ENCODE assay signal across 15 cellular contexts in the genomic region with DNA sequence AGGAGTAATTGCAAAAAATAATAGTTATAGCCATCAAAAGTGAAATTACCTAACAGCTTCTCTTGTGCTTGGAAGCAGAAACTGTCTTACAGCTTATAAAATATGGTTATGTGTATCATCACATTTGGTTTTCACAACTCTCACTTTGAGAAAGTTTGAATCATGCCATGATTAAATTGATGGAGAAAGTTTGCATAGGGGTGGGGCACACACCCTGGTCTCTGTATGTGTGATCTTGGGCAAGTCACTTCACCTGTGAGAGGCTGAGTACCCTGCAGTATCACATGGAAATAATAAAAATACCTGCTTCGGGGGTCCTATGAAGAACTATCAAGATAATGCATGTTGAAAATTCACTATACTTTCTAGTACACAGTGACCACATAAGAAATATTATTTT.
A peak's percentile ranks its signal among the peaks of the same experiment; 100 is the strongest.
DNase-seq lines count a peak whose midpoint lies in the region; ATAC-seq lines count a peak whose summit lies in the region.
"Had no signal": no experiment of that assay in that cellular context is flagged by ENCODE, and none has a peak within 500 bp of the region (broad histone marks: within the 10 kb centered on the region; RNA-seq: fewer than 3 reads in every experiment).

No MANE protein-coding gene starts in this region.

- H3K27me3 Mint-ChIP-seq in activated CD4-positive, alpha-beta T cell treated with anti-CD3 and anti-CD28 coated beads for 36 hours = no peaks in the 10 kb centered on the region
- no peaks in the 10 kb centered on the region for H3K27me3 Mint-ChIP-seq in activated T-cell treated with anti-CD3 and anti-CD28 coated beads, Interleukin-2, amount 50 U/mL, for 72 hours (ENCODE audit: low read depth)
- H3K27me3 Mint-ChIP-seq: CD4-positive, alpha-beta memory T cell had no signal

- no peak overlapping the region for H3K4me3 Mint-ChIP-seq in activated CD4-positive, alpha-beta T cell treated with anti-CD3 and anti-CD28 coated beads for 36 hours
- H3K4me3 Mint-ChIP-seq in activated T-cell treated with anti-CD3 and anti-CD28 coated beads, Interleukin-2, amount 50 U/mL, for 72 hours = no peak overlapping the region
- H3K4me3 Mint-ChIP-seq: CD14-positive monocyte; CD4-positive, alpha-beta memory T cell had no signal

- no peak overlapping the region for H3K27ac Mint-ChIP-seq in activated CD4-positive, alpha-beta T cell treated with anti-CD3 and anti-CD28 coated beads for 36 hours
- H3K27ac Mint-ChIP-seq in activated T-cell treated with anti-CD3 and anti-CD28 coated beads, Interleukin-2, amount 50 U/mL, for 72 hours = no peak overlapping the region

- no peaks in the 10 kb centered on the region for H3K9me3 Mint-ChIP-seq in activated CD4-positive, alpha-beta T cell treated with anti-CD3 and anti-CD28 coated beads for 36 hours (ENCODE audit: low read depth)
- peaks cover 0 to 3% of the 10 kb centered on the region in 2 donors for H3K9me3 Mint-ChIP-seq in activated T-cell treated with anti-CD3 and anti-CD28 coated beads, Interleukin-2, amount 50 U/mL, for 72 hours

- CTCF ChIA-PET in activated CD4-positive, alpha-beta T cell treated with anti-CD3 and anti-CD28 coated beads for 36 hours (lab: Charles Lee) = no interaction called here

- no peaks in the 10 kb centered on the region for H3K36me3 Mint-ChIP-seq in activated CD4-positive, alpha-beta T cell treated with anti-CD3 and anti-CD28 coated beads for 36 hours (ENCODE audit: low read depth)
- H3K36me3 Mint-ChIP-seq in activated T-cell treated with anti-CD3 and anti-CD28 coated beads, Interleukin-2, amount 50 U/mL, for 72 hours (ENCODE audit: insufficient read depth in 2 of 2) = no peaks in the 10 kb centered on the region
- H3K36me3 Mint-ChIP-seq: CD14-positive monocyte; CD4-positive, alpha-beta memory T cell had no signal

- intact Hi-C loops in activated CD4-positive, alpha-beta T cell treated with anti-CD3 and anti-CD28 coated beads for 36 hours (cut with DNase I, micrococcal nuclease) = no loop called here

- DNase-seq in activated CD4-positive, alpha-beta T cell treated with anti-CD3 and anti-CD28 coated beads for 36 hours = peak; percentile 26
- DNase-seq in activated CD4-positive, alpha-beta T cell treated with anti-CD3 and anti-CD28 coated beads, Interleukin-2, amount 50 U/mL, for 4 hours = no peak
- DNase-seq in activated T-cell treated with anti-CD3 and anti-CD28 coated beads, Interleukin-2, amount 50 U/mL, for 72 hours = peak; percentile 10 to 17
- DNase-seq in activated T-cell treated with anti-CD3 and anti-CD28 coated beads, Interleukin-2, amount 50 U/mL, for 1 hour = no peak
- DNase-seq in stimulated activated CD4-positive, alpha-beta T cell treated with anti-CD3 and anti-CD28 coated beads, Interleukin-15, amount 100 ng/mL, for 24 hours = peak; percentile 26
- DNase-seq in stimulated activated CD4-positive, alpha-beta T cell treated with anti-CD3 and anti-CD28 coated beads, Interleukin-4, amount 100 ng/mL, for 1 hour = no peak
- no peak for DNase-seq in stimulated activated naive CD8-positive, alpha-beta T cell treated with anti-CD3 and anti-CD28 coated beads, Interleukin-15, Interleukin-2, amounts not matched to agents 100 U/mL and 50 U/mL, for 24 hours
- DNase-seq in T1000 (lab: John Stamatoyannopoulos, UW) = no peak
- DNase-seq: 8988T; CD4-positive, alpha-beta memory T cell; DMS153; DMS79; GDM1; GM23248 had no signal

- ATAC-seq in activated CD4-positive, alpha-beta T cell treated with anti-CD3 and anti-CD28 coated beads for 36 hours = peak; percentile 75
- peak; percentile 80 to 90 for ATAC-seq in activated T-cell treated with anti-CD3 and anti-CD28 coated beads, Interleukin-2, amount 50 U/mL, for 72 hours (replicated peaks in 1 of 2)
- peak; percentile 57 for ATAC-seq in stimulated activated naive CD8-positive, alpha-beta T cell treated with anti-CD3 and anti-CD28 coated beads, Interleukin-15, Interleukin-2, amounts not matched to agents 100 U/mL and 50 U/mL, for 24 hours

- POLR2A ChIA-PET in activated CD4-positive, alpha-beta T cell treated with anti-CD3 and anti-CD28 coated beads for 36 hours (lab: Charles Lee) = no interaction called here

- peaks cover 53% of the 10 kb centered on the region for H3K4me1 Mint-ChIP-seq in activated CD4-positive, alpha-beta T cell treated with anti-CD3 and anti-CD28 coated beads for 36 hours
- H3K4me1 Mint-ChIP-seq in activated T-cell treated with anti-CD3 and anti-CD28 coated beads, Interleukin-2, amount 50 U/mL, for 72 hours (ENCODE audit: low read depth) = peaks cover 42% of the 10 kb centered on the region

Comparison
In these comparisons a context has a peak if more than half of its experiments do, and no peak if none do; other contexts are left out.
1. DNase-seq: peak in activated CD4-positive, alpha-beta T cell treated with anti-CD3 and anti-CD28 coated beads for 36 hours (single experiment), activated T-cell treated with anti-CD3 and anti-CD28 coated beads, Interleukin-2, amount 50 U/mL, for 72 hours (2 of 2) and stimulated activated CD4-positive, alpha-beta T cell treated with anti-CD3 and anti-CD28 coated beads, Interleukin-15, amount 100 ng/mL, for 24 hours (single experiment); none in activated CD4-positive, alpha-beta T cell treated with anti-CD3 and anti-CD28 coated beads, Interleukin-2, amount 50 U/mL, for 4 hours (0 of 2), activated T-cell treated with anti-CD3 and anti-CD28 coated beads, Interleukin-2, amount 50 U/mL, for 1 hour (single experiment), stimulated activated CD4-positive, alpha-beta T cell treated with anti-CD3 and anti-CD28 coated beads, Interleukin-4, amount 100 ng/mL, for 1 hour (single experiment), stimulated activated naive CD8-positive, alpha-beta T cell treated with anti-CD3 and anti-CD28 coated beads, Interleukin-15, Interleukin-2, amounts not matched to agents 100 U/mL and 50 U/mL, for 24 hours (single experiment) and T1000 (single experiment).
2. Peak in every context shown above with its lines, with median percentiles within 50 percentile points of each other: ATAC-seq.